In genomic region chr6:44665143-44665542, GRCh38 we compare ENCODE assay signal across 17 cellular contexts.
"Had no signal": no experiment of that assay in that cellular context is flagged by ENCODE, and none has a peak within 500 bp of the region (broad histone marks: within the 10 kb centered on the region; RNA-seq: fewer than 3 reads in every experiment).

No MANE protein-coding gene starts in this region.

- H3K9me3 ChIP-seq: gastrocnemius medialis, heart left ventricle, lower lobe of right lung, spleen had no signal

- ATAC-seq: activated CD4-positive, CD25-positive, alpha-beta regulatory T cell treated with anti-CD3 and anti-CD28 coated beads, Interleukin-2, amount 50 U/mL, for 24 hours; activated CD8-positive, alpha-beta memory T cell treated with anti-CD3 and anti-CD28 coated beads, Interleukin-2, amount 10 ng/mL, durations not matched to agents 7 days and 5 days; gastrocnemius medialis; heart left ventricle; left cardiac atrium; lower lobe of right lung; naive thymus-derived CD8-positive, alpha-beta T cell; right cardiac atrium had no signal

- H3K27me3 ChIP-seq: gastrocnemius medialis, heart left ventricle had no signal

- H3K4me3 ChIP-seq: dorsolateral prefrontal cortex, gastrocnemius medialis, heart left ventricle, lower lobe of right lung, spleen had no signal

- H3K36me3 ChIP-seq: gastrocnemius medialis, heart left ventricle, lower lobe of right lung, spleen had no signal

- DNase-seq: activated CD4-positive, alpha-beta T cell treated with anti-CD3 and anti-CD28 coated beads, Interleukin-2, amount 50 U/mL, for 48 hours; activated CD8-positive, alpha-beta memory T cell treated with anti-CD3 and anti-CD28 coated beads, Interleukin-2, amount 10 ng/mL, durations not matched to agents 7 days and 5 days; activated effector memory CD4-positive, alpha-beta T cell treated with Interleukin-2 at 50 U/mL for 16 hours; activated naive CD4-positive, alpha-beta T cell treated with anti-CD3 and anti-CD28 coated beads, Interleukin-2, amount 50 U/mL, for 16 hours; activated T-cell treated with anti-CD3 and anti-CD28 coated beads, Interleukin-2, amount 50 U/mL, for 1 hour; dorsolateral prefrontal cortex; erythroblast; gastrocnemius medialis; left cardiac atrium; lower lobe of right lung; naive thymus-derived CD8-positive, alpha-beta T cell; nucleus accumbens; right cardiac atrium; spleen; SW 1271 had no signal

- H3K4me1 ChIP-seq: gastrocnemius medialis had no signal

- H3K27ac ChIP-seq: dorsolateral prefrontal cortex, gastrocnemius medialis, heart left ventricle, lower lobe of right lung, spleen had no signal
